In the genomic region with DNA sequence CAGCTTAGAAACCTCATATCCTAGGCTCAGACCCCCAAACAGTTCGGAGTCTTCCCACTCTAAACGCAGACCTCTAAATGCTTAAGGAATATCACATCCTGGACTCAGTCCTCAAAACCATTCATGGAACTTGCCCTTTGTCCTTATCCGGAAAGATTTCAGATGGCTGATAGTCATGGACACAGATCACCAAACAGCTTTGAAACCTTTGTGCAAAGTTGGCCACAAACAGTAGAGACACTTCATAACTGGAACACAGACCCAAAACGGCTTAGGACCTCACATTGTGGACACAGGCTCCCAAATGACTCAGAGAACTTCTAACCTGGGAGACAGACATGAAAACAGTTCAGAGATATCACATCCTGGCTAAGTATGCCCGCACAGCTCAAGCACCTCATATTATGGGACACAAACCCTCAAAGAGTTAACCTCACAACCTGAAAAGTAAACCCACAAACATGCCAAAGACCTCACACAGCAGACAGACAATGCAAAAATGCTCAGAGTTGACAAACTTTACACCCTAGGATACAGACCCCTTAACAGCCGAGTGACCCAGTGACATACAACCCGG, we compare ENCODE assay signal across 25 cellular contexts. TPM values are rescaled to one million over a fixed set of nuclear protein-coding genes. Genes with fewer than 3 reads are reported as not detected.
DNase-seq lines count a peak whose midpoint lies in the region; TF ChIP-seq lines count a peak whose summit lies in the region.
"Had no signal": no experiment of that assay in that cellular context is flagged by ENCODE, and none has a peak within 500 bp of the region (broad histone marks: within the 10 kb centered on the region; RNA-seq: fewer than 3 reads in every experiment).

No MANE protein-coding gene starts in this region.

- peak overlapping the region; percentile 2 for H3K4me3 Mint-ChIP-seq in activated naive CD4-positive, alpha-beta T cell treated with anti-CD3 and anti-CD28 coated beads, Interleukin-2, amount 50 U/mL, for 24 hours
- H3K4me3 Mint-ChIP-seq in activated T-helper 2 cell treated with anti-CD3 and anti-CD28 coated beads, Interferon-gamma antibody, Interleukin-2, Interleukin-4, amounts not matched to agents 10 μg/mL and 5 μg/mL and 100 μg/mL, durations not matched to agents 14 hours and 24 hours and 36 hours (ENCODE audit: low read depth) = peak overlapping the region; percentile 76
- H3K4me3 Mint-ChIP-seq in immature natural killer cell = peak overlapping the region; percentile 20 to 82 (median 72)
- H3K4me3 Mint-ChIP-seq: neural progenitor cell had no signal

- peak overlapping the region; percentile 84 for H3K27ac Mint-ChIP-seq in activated naive CD4-positive, alpha-beta T cell treated with anti-CD3 and anti-CD28 coated beads, Interleukin-2, amount 50 U/mL, for 24 hours
- H3K27ac Mint-ChIP-seq in activated T-helper 2 cell treated with anti-CD3 and anti-CD28 coated beads, Interferon-gamma antibody, Interleukin-2, Interleukin-4, amounts not matched to agents 10 μg/mL and 5 μg/mL and 100 μg/mL, durations not matched to agents 14 hours and 24 hours and 36 hours = peak overlapping the region; percentile 94
- peak overlapping the region; percentile 79 to 94 (median 90) for H3K27ac Mint-ChIP-seq in immature natural killer cell
- H3K27ac Mint-ChIP-seq: neural progenitor cell had no signal

- no peak for DNase-seq in activated naive CD4-positive, alpha-beta T cell treated with Interleukin-2 at 50 U/mL for 16 hours
- no peak for DNase-seq in activated T-helper 2 cell treated with anti-CD3 and anti-CD28 coated beads, Interferon-gamma antibody, Interleukin-2, Interleukin-4, amounts not matched to agents 10 μg/mL and 5 μg/mL and 100 μg/mL, durations not matched to agents 14 hours and 24 hours and 36 hours (ENCODE audit: low spot score)
- DNase-seq in immature natural killer cell (no peak), spleen (no peak), SKM-1 (lab: John Stamatoyannopoulos, UW; ENCODE audit: unreplicated experiment) (no peak), tibial nerve (ENCODE audit: low spot score in 2 of 2) (no peak), NCI-H1092 treated with DMSO at 0.1 percent for 48 hours (lab: John Stamatoyannopoulos, UW) (no peak)
- DNase-seq: activated T-cell treated with anti-CD3 and anti-CD28 coated beads, Interleukin-2, amount 50 U/mL, for 1 hour; DND-41; hippocampal formation; kidney; mesendoderm; NCI-H1105 treated with DMSO at 0.1 percent for 48 hours; NCI-H69; OCI-M1; retina; substantia nigra; T1000; uterus had no signal

- no peaks in the 10 kb centered on the region for H3K36me3 Mint-ChIP-seq in activated naive CD4-positive, alpha-beta T cell treated with anti-CD3 and anti-CD28 coated beads, Interleukin-2, amount 50 U/mL, for 24 hours
- peaks cover 37% of the 10 kb centered on the region for H3K36me3 Mint-ChIP-seq in activated T-helper 2 cell treated with anti-CD3 and anti-CD28 coated beads, Interferon-gamma antibody, Interleukin-2, Interleukin-4, amounts not matched to agents 10 μg/mL and 5 μg/mL and 100 μg/mL, durations not matched to agents 14 hours and 24 hours and 36 hours (ENCODE audit: low read depth)
- no peaks in the 10 kb centered on the region for H3K36me3 Mint-ChIP-seq in immature natural killer cell

- peak overlapping the region in 5 of 8 donors; percentile 34 to 81 (median 75) for H3K27ac ChIP-seq in spleen
- no peak overlapping the region for H3K27ac ChIP-seq in tibial nerve
- H3K27ac ChIP-seq: ascending aorta, neural progenitor cell, uterus had no signal

- peaks cover 68% of the 10 kb centered on the region for H3K4me1 Mint-ChIP-seq in activated naive CD4-positive, alpha-beta T cell treated with anti-CD3 and anti-CD28 coated beads, Interleukin-2, amount 50 U/mL, for 24 hours
- H3K4me1 Mint-ChIP-seq in activated T-helper 2 cell treated with anti-CD3 and anti-CD28 coated beads, Interferon-gamma antibody, Interleukin-2, Interleukin-4, amounts not matched to agents 10 μg/mL and 5 μg/mL and 100 μg/mL, durations not matched to agents 14 hours and 24 hours and 36 hours (ENCODE audit: low read depth) = peaks cover 63% of the 10 kb centered on the region
- peaks cover 65 to 66% of the 10 kb centered on the region in 2 donors for H3K4me1 Mint-ChIP-seq in immature natural killer cell
- H3K4me1 Mint-ChIP-seq: neural progenitor cell had no signal

- intact Hi-C loops in activated T-helper 2 cell treated with anti-CD3 and anti-CD28 coated beads, Interferon-gamma antibody, Interleukin-2, Interleukin-4, amounts not matched to agents 10 μg/mL and 5 μg/mL and 100 μg/mL, durations not matched to agents 14 hours and 24 hours and 36 hours (cut with micrococcal nuclease) = loop anchor here (2.0 to 10.0 kb wide), 3 partner anchors 39 to 553 kb away; a partner anchor contains a TSS
- intact Hi-C loops in spleen (cut with DNase I; ENCODE audit: low total_unique reads) = no loop called here

- TF ChIP-seq CTCF in spleen (IDR thresholded peaks at IDR 0.05 in 8 of 11, conservative IDR thresholded peaks at IDR 0.05 in 3 of 11) (no peak), tibial nerve (IDR thresholded peaks at IDR 0.05) (no peak)

- no peak overlapping the region for H3K4me3 ChIP-seq in spleen
- H3K4me3 ChIP-seq in tibial nerve = no peak overlapping the region
- H3K4me3 ChIP-seq: ascending aorta, neural progenitor cell, SJSA1, uterus had no signal

- 77 to 92% (median 87%) methylated on average over 7 of the region's 7 CpGs for WGBS in spleen, 5 donors
- WGBS in tibial nerve, 2 donors = 74 to 80% methylated on average over 6 to 7 of the region's 7 CpGs

- no peak for TF ChIP-seq POLR2A in spleen (IDR thresholded peaks at IDR 0.05)
- TF ChIP-seq POLR2A in tibial nerve (IDR thresholded peaks at IDR 0.05) = no peak

- H3K36me3 ChIP-seq in spleen (peaks cover 0 to 20% (median 0%) of the 10 kb centered on the region in 6 donors), tibial nerve (peaks cover 0 to 13% (median 0%) of the 10 kb centered on the region in 3 donors)
- H3K36me3 ChIP-seq: ascending aorta, neural progenitor cell, uterus had no signal

- no peaks in the 10 kb centered on the region for H3K9me3 ChIP-seq in spleen
- no peaks in the 10 kb centered on the region for H3K9me3 ChIP-seq in tibial nerve
- H3K9me3 ChIP-seq: ascending aorta, SJSA1, uterus had no signal

- H3K27me3 ChIP-seq in spleen (replicated peaks in 1 of 7) = no peaks in the 10 kb centered on the region
- H3K27me3 ChIP-seq in tibial nerve = no peaks in the 10 kb centered on the region
- H3K27me3 ChIP-seq: ascending aorta, neural progenitor cell, SJSA1, uterus had no signal

- no peaks in the 10 kb centered on the region for H3K9me3 Mint-ChIP-seq in activated naive CD4-positive, alpha-beta T cell treated with anti-CD3 and anti-CD28 coated beads, Interleukin-2, amount 50 U/mL, for 24 hours
- H3K9me3 Mint-ChIP-seq in activated T-helper 2 cell treated with anti-CD3 and anti-CD28 coated beads, Interferon-gamma antibody, Interleukin-2, Interleukin-4, amounts not matched to agents 10 μg/mL and 5 μg/mL and 100 μg/mL, durations not matched to agents 14 hours and 24 hours and 36 hours = no peaks in the 10 kb centered on the region
- no peaks in the 10 kb centered on the region for H3K9me3 Mint-ChIP-seq in immature natural killer cell

- TF ChIP-seq EP300 in tibial nerve (IDR thresholded peaks at IDR 0.05) = no peak

- no peaks in the 10 kb centered on the region for H3K27me3 Mint-ChIP-seq in activated naive CD4-positive, alpha-beta T cell treated with anti-CD3 and anti-CD28 coated beads, Interleukin-2, amount 50 U/mL, for 24 hours
- no peaks in the 10 kb centered on the region for H3K27me3 Mint-ChIP-seq in activated T-helper 2 cell treated with anti-CD3 and anti-CD28 coated beads, Interferon-gamma antibody, Interleukin-2, Interleukin-4, amounts not matched to agents 10 μg/mL and 5 μg/mL and 100 μg/mL, durations not matched to agents 14 hours and 24 hours and 36 hours (ENCODE audit: low read depth)
- peaks cover 11 to 25% (median 17%) of the 10 kb centered on the region in 3 donors for H3K27me3 Mint-ChIP-seq in immature natural killer cell (ENCODE audit: low read depth in 3 of 3)

- H3K4me1 ChIP-seq in spleen (no peaks in the 10 kb centered on the region), tibial nerve (no peaks in the 10 kb centered on the region)
- H3K4me1 ChIP-seq: ascending aorta, neural progenitor cell, uterus had no signal

RNA-seq across cellular contexts. Expression of a gene that starts 15.5 kb away (rescaled TPM):
- total RNA-seq in activated T-helper 2 cell treated with anti-CD3 and anti-CD28 coated beads, Interferon-gamma antibody, Interleukin-2, Interleukin-4, amounts not matched to agents 10 μg/mL and 5 μg/mL and 100 μg/mL, durations not matched to agents 14 hours and 24 hours and 36 hours = 28.8 and 29.6 TPM in 2 replicates
- polyA plus RNA-seq in immature natural killer cell = 10 to 100 TPM; 13.0 to 18.5 (median 16.4) TPM
- total RNA-seq in spleen = 1 to 10 TPM; 6.2 to 9.2 (median 7.4) TPM
- polyA plus RNA-seq in spleen = 1 to 10 TPM; 4.0 to 6.7 (median 4.9) TPM
- 10 to 100 TPM in 1 of 4 donors, 1 to 10 TPM in 3; 4.2 to 10.0 (median 5.2) TPM for total RNA-seq in tibial nerve

RNA-seq across cellular contexts. Expression of a gene that starts 28.4 kb away (rescaled TPM):
- total RNA-seq in activated T-helper 2 cell treated with anti-CD3 and anti-CD28 coated beads, Interferon-gamma antibody, Interleukin-2, Interleukin-4, amounts not matched to agents 10 μg/mL and 5 μg/mL and 100 μg/mL, durations not matched to agents 14 hours and 24 hours and 36 hours = 117 and 120 TPM in 2 replicates
- polyA plus RNA-seq in immature natural killer cell (10 to 100 TPM; 15.2 to 43.0 (median 18.3) TPM), spleen (10 to 100 TPM; 53.5 to 64.8 (median 56.2) TPM)
- total RNA-seq in spleen (100 to 1,000 TPM in 5 of 7 donors, 10 to 100 TPM in 2; 99.3 to 169 (median 107) TPM), tibial nerve (10 to 100 TPM in 2 of 4 donors, 1 to 10 TPM in 2; 3.1 to 32.7 (median 9.8) TPM)
- total RNA-seq: LHCN-M2, SJSA1 had no signal

RNA-seq across cellular contexts. Expression of a gene that starts 49.5 kb away (rescaled TPM):
- not detected in 2 replicates for total RNA-seq in activated T-helper 2 cell treated with anti-CD3 and anti-CD28 coated beads, Interferon-gamma antibody, Interleukin-2, Interleukin-4, amounts not matched to agents 10 μg/mL and 5 μg/mL and 100 μg/mL, durations not matched to agents 14 hours and 24 hours and 36 hours
- polyA plus RNA-seq in immature natural killer cell (not detected), spleen (not detected)
- total RNA-seq in spleen (not detected), tibial nerve (not detected)
- total RNA-seq: ascending aorta, HT-29, LHCN-M2, SJSA1, uterus had no signal

Comparison
In these comparisons a context has a peak if more than half of its experiments do, and no peak if none do; other contexts are left out.
1. H3K4me3 Mint-ChIP-seq: peak in every context shown above with its lines; median percentile 76 in activated T-helper 2 cell treated with anti-CD3 and anti-CD28 coated beads, Interferon-gamma antibody, Interleukin-2, Interleukin-4, amounts not matched to agents 10 μg/mL and 5 μg/mL and 100 μg/mL, durations not matched to agents 14 hours and 24 hours and 36 hours; 72 in immature natural killer cell; 2 in activated naive CD4-positive, alpha-beta T cell treated with anti-CD3 and anti-CD28 coated beads, Interleukin-2, amount 50 U/mL, for 24 hours.
2. H3K27ac ChIP-seq: peak in spleen (5 of 8); none in tibial nerve (0 of 4).
3. Peak in every context shown above with its lines, with median percentiles within 50 percentile points of each other: H3K27ac Mint-ChIP-seq.